Comparison of ENCODE assay signal across 17 cellular contexts in genomic region chr7:20794676-20795075, GRCh38. TPM values are rescaled to one million over a fixed set of nuclear protein-coding genes. Genes with fewer than 3 reads are reported as not detected.
DNase-seq lines count a peak whose midpoint lies in the region; ATAC-seq, FAIRE-seq and TF ChIP-seq lines count a peak whose summit lies in the region.
"Had no signal": no experiment of that assay in that cellular context is flagged by ENCODE, and none has a peak within 500 bp of the region (broad histone marks: within the 10 kb centered on the region; RNA-seq: fewer than 3 reads in every experiment).

No MANE protein-coding gene starts in this region.

- H2AK5ac ChIP-seq in H1 (ENCODE audit: low read depth, low read length), result no peak overlapping the region
- peak overlapping the region; percentile 70 for H2AK5ac ChIP-seq in neuronal stem cell (ENCODE audit: low read depth, low read length)

- H3K9me3 ChIP-seq in H1 (ENCODE audit: insufficient read depth in 2 of 2, low read depth in 1 of 2, low read length in 1 of 2), result no peaks in the 10 kb centered on the region
- H3K9me3 ChIP-seq in neuronal stem cell (replicated peaks in 1 of 2; ENCODE audit: control insufficient read depth in 2 of 2, insufficient read depth in 1 of 2, low read depth in 1 of 2, low read length in 2 of 2), result no peaks in the 10 kb centered on the region

- 0 out of 2 replicates have a peak overlapping the region, but pooled peaks have one; percentile 23 for H2BK20ac ChIP-seq in H1 (ENCODE audit: low read length)

- H4K8ac ChIP-seq in H1 (ENCODE audit: extremely low read depth, insufficient read depth, low read length), result no peak overlapping the region
- no peak overlapping the region for H4K8ac ChIP-seq in neuronal stem cell (ENCODE audit: low read depth, low read length)

- no peak overlapping the region for H4K5ac ChIP-seq in H1 (ENCODE audit: insufficient read length, low read depth, low read length)

- peak overlapping the region in 2 of 3 donors; percentile 53 to 62 for H3K27ac Mint-ChIP-seq in IgD-negative memory B cell

- peaks cover 61% of the 10 kb centered on the region for H3K27me3 Mint-ChIP-seq in IgD-negative memory B cell

- H3K18ac ChIP-seq in H1 (ENCODE audit: extremely low read depth, low read length) (peak overlapping the region; percentile 66; the same call in 1 of the 2 replicates), neuronal stem cell (ENCODE audit: low read length) (peak overlapping the region; percentile 60)

- H3K14ac ChIP-seq in H1 (ENCODE audit: insufficient read length) (no peak overlapping the region), neuronal stem cell (ENCODE audit: low read length) (no peak overlapping the region)

- H3K4me2 ChIP-seq in H1 (ENCODE audit: insufficient read depth in 1 of 2, low read depth in 2 of 2, low read length in 2 of 2) (peak overlapping the region; percentile 64 to 99), neuronal stem cell (ENCODE audit: insufficient read depth, low read length, poor library complexity, severe bottlenecking) (no peak overlapping the region)
- H3K4me2 ChIP-seq: A549; BLaER1 treated with 17β-estradiol and CSF1 and Interleukin-3, amounts not matched to agents 10 nM and 100 nM; PC-9 had no signal

- H3K27me3 ChIP-seq in H1 (replicated peaks in 1 of 4; ENCODE audit: control insufficient read depth in 3 of 4, extremely low read depth in 1 of 4, insufficient read depth in 3 of 4, low read length in 3 of 4) (peaks cover 14 to 55% (median 40%) of the 10 kb centered on the region in 4 experiments), neuronal stem cell (ENCODE audit: control insufficient read depth in 3 of 3, insufficient read depth in 3 of 3, low read depth in 1 of 3, low read length in 3 of 3) (peaks cover 0 to 97% (median 0%) of the 10 kb centered on the region in 3 experiments)

- no peak for TF ChIP-seq POLR2A in H1 (IDR thresholded peaks at IDR 0.05; ENCODE audit: control extremely low read depth in 1 of 2, low read depth in 2 of 2, low read length in 2 of 2)

- peak; percentile 78 for DNase-seq in Daoy (ENCODE audit: low read depth)
- no peak for DNase-seq in H1 (ENCODE audit: low read depth in 1 of 2, low spot score in 2 of 2)
- DNase-seq in neuronal stem cell (ENCODE audit: low spot score), result no peak
- no peak for DNase-seq in stimulated activated naive CD8-positive, alpha-beta T cell treated with anti-CD3 and anti-CD28 coated beads, Interleukin-15, Interleukin-2, amounts not matched to agents 100 U/mL and 50 U/mL, for 24 hours
- no peak for DNase-seq in hippocampal formation (lab: John Stamatoyannopoulos, UW)
- DNase-seq: DMS79 treated with DMSO at 0.1 percent for 48 hours, GDM1, NCI-H187, NCI-H446 treated with DMSO at 0.1 percent for 48 hours, NCI-H82 had no signal

- no peaks in the 10 kb centered on the region for H3K36me3 ChIP-seq in H1 (ENCODE audit: control insufficient read depth in 2 of 4, insufficient read depth in 4 of 4, low read length in 3 of 4)
- no peaks in the 10 kb centered on the region for H3K36me3 ChIP-seq in neuronal stem cell (replicated peaks in 1 of 2; ENCODE audit: control insufficient read depth in 2 of 2, insufficient read depth in 2 of 2, low read length in 2 of 2)
- H3K36me3 ChIP-seq: BLaER1 treated with 17β-estradiol and CSF1 and Interleukin-3, amounts not matched to agents 10 nM and 100 nM had no signal

- H3K4me3 Mint-ChIP-seq in IgD-negative memory B cell, result no peak overlapping the region

- no peak for ATAC-seq in stimulated activated naive CD8-positive, alpha-beta T cell treated with anti-CD3 and anti-CD28 coated beads, Interleukin-15, Interleukin-2, amounts not matched to agents 100 U/mL and 50 U/mL, for 24 hours
- no peak for ATAC-seq in GM19455 (IDR thresholded peaks at IDR 0.05; ENCODE audit: unreplicated experiment)
- ATAC-seq: A549 had no signal

- no peak overlapping the region for H3K23ac ChIP-seq in H1 (ENCODE audit: insufficient read length)
- no peak overlapping the region for H3K23ac ChIP-seq in neuronal stem cell (ENCODE audit: low read depth, low read length, poor library complexity)

- peak overlapping the region in 1 of 4 experiments; percentile 56; a peak in 2 of 8 replicates for H3K4me3 ChIP-seq in H1 (ENCODE audit: extremely low read depth in 1 of 4, insufficient read depth in 2 of 4, low read depth in 3 of 4, low read length in 4 of 4)
- no peak overlapping the region for H3K4me3 ChIP-seq in neuronal stem cell (ENCODE audit: low read length in 2 of 2)
- H3K4me3 ChIP-seq: A549; BLaER1 treated with 17β-estradiol and CSF1 and Interleukin-3, amounts not matched to agents 10 nM and 100 nM; PC-9 had no signal

- POLR2A ChIA-PET in H1 (lab: Charles Lee; ENCODE audit: partially characterized antibody), result interaction anchor here (1.0 to 16.7 kb wide), 2 partner anchors 13 to 38 kb away, joined by 3 to 192 read pairs; partner anchors contain the start of gene SP8

- no peak overlapping the region for H3K56ac ChIP-seq in H1 (replicated peaks; ENCODE audit: insufficient read length, low read depth, low read length)

- H2BK5ac ChIP-seq in H1 (ENCODE audit: low read depth, low read length) (no peak overlapping the region), neuronal stem cell (ENCODE audit: low read length) (no peak overlapping the region)

- H3K27ac ChIP-seq in H1 (ENCODE audit: low read depth, low read length) (no peak overlapping the region), neuronal stem cell (replicated peaks; ENCODE audit: low read length) (no peak overlapping the region)
- H3K27ac ChIP-seq: A549; BLaER1 treated with 17β-estradiol and CSF1 and Interleukin-3, amounts not matched to agents 10 nM and 100 nM; PC-9 had no signal

- H2BK12ac ChIP-seq in H1 (ENCODE audit: low read depth, low read length), result no peak overlapping the region
- H2BK12ac ChIP-seq in neuronal stem cell (ENCODE audit: low read length), result no peak overlapping the region

- peaks cover 0 to 9% of the 10 kb centered on the region in 2 experiments; a peak in 2 of 4 replicates for H3K79me2 ChIP-seq in H1 (ENCODE audit: control insufficient read depth in 1 of 2, insufficient read depth in 2 of 2, low read length in 2 of 2)

- no peaks in the 10 kb centered on the region for H3K79me1 ChIP-seq in H1 (ENCODE audit: low read depth, low read length)
- H3K79me1 ChIP-seq in neuronal stem cell (ENCODE audit: low read depth, low read length), result peaks cover 4% of the 10 kb centered on the region

- H2BK15ac ChIP-seq in H1 (ENCODE audit: low read length), result no peak overlapping the region
- H2BK15ac ChIP-seq in neuronal stem cell (ENCODE audit: low read length), result no peak overlapping the region

- no peak overlapping the region for H2BK120ac ChIP-seq in H1 (replicated peaks; ENCODE audit: low read depth, low read length)
- H2BK120ac ChIP-seq in neuronal stem cell (ENCODE audit: low read depth, low read length), result no peak overlapping the region

- H2AFZ ChIP-seq in H1 (ENCODE audit: low read length), result no peak overlapping the region
- H2AFZ ChIP-seq in neuronal stem cell (ENCODE audit: low read length), result no peak overlapping the region
- H2AFZ ChIP-seq: PC-9 had no signal

- CTCF ChIA-PET in H1 (lab: Charles Lee; ENCODE audit: partially characterized antibody), result interaction anchor here (0.8 to 5.9 kb wide), 2 partner anchors 13 to 18 kb away, joined by 3 to 48 read pairs; no protein-coding TSS in a partner anchor

- no peak for TF ChIP-seq CTCF in H1 (IDR thresholded peaks at IDR 0.05; ENCODE audit: control extremely low read depth in 1 of 3, insufficient read depth in 1 of 3, low read depth in 1 of 3, low read length in 3 of 3)

- peaks cover 11 to 24% (median 16%) of the 10 kb centered on the region in 3 donors for H3K4me1 Mint-ChIP-seq in IgD-negative memory B cell

- H4K91ac ChIP-seq in H1 (replicated peaks; ENCODE audit: insufficient read length, low read length) (no peak overlapping the region), neuronal stem cell (ENCODE audit: low read depth, low read length, poor library complexity) (no peak overlapping the region)

- no peak overlapping the region for H3K4ac ChIP-seq in H1 (replicated peaks; ENCODE audit: insufficient read length, low read depth, low read length)
- no peak overlapping the region for H3K4ac ChIP-seq in neuronal stem cell (ENCODE audit: low read length)

- H3K4me1 ChIP-seq in H1 (replicated peaks in 1 of 4; ENCODE audit: control insufficient read depth in 3 of 4, insufficient read depth in 4 of 4, low read length in 3 of 4) (peaks cover 12 to 29% (median 23%) of the 10 kb centered on the region in 4 experiments; a peak in 6 of 7 replicates), neuronal stem cell (ENCODE audit: control insufficient read depth in 2 of 2, insufficient read depth in 1 of 2, low read depth in 1 of 2, low read length in 2 of 2) (peaks cover 0 to 15% of the 10 kb centered on the region in 2 donors)
- H3K4me1 ChIP-seq: A549 had no signal

- peaks cover 20% of the 10 kb centered on the region for H3K23me2 ChIP-seq in H1 (ENCODE audit: low read depth, low read length)

- peaks cover 2% of the 10 kb centered on the region for H3K36me3 Mint-ChIP-seq in IgD-negative memory B cell

- H3K9me3 Mint-ChIP-seq in IgD-negative memory B cell, result peaks cover 0 to 8% (median 3%) of the 10 kb centered on the region in 3 donors

- 5% methylated on average over 13 of the region's 13 CpGs; no CpG with 5 or more reads in 1 of the 2 experiments for WGBS in H1 (ENCODE audit: extremely low coverage in 1 of 2, insufficient coverage in 1 of 2, insufficient read length in 1 of 2, insufficient replicate concordance in 2 of 2, low coverage in 1 of 2, low lambda C conversion rate in 2 of 2, missing lambda C conversion rate in 1 of 2), 2 experiments
- no CpG with 5 or more reads among the region's 13 CpGs for WGBS in neuronal stem cell (ENCODE audit: extremely low coverage in 2 of 2, insufficient read length in 2 of 2, insufficient replicate concordance in 1 of 2), 2 donors

- no peak for FAIRE-seq in H1 (lab: Jason Lieb, UNC)
- FAIRE-seq: A549, GM12892, H54 had no signal

- no peak for TF ChIP-seq RAD21 in H1 (IDR thresholded peaks at IDR 0.05 in 1 of 2, conservative IDR thresholded peaks at IDR 0.05 in 1 of 2; ENCODE audit: low read depth in 2 of 2, low read length in 2 of 2)

- no peaks in the 10 kb centered on the region for H4K20me1 ChIP-seq in H1 (replicated peaks in 1 of 2; ENCODE audit: control insufficient read depth in 1 of 2, insufficient read depth in 2 of 2, low read length in 2 of 2)

- H3K9ac ChIP-seq in H1 (replicated peaks in 1 of 4; ENCODE audit: extremely low read depth in 1 of 4, low read depth in 3 of 4, low read length in 3 of 4) (no peak overlapping the region), neuronal stem cell (ENCODE audit: low read depth, low read length, poor library complexity) (no peak overlapping the region)
- H3K9ac ChIP-seq: BLaER1 treated with 17β-estradiol and CSF1 and Interleukin-3, amounts not matched to agents 10 nM and 100 nM had no signal

- no peak for TF ChIP-seq EP300 in H1 (IDR thresholded peaks at IDR 0.05; ENCODE audit: borderline replicate concordance in 1 of 2, low read depth in 2 of 2, low read length in 2 of 2)

RNA-seq across cellular contexts. Expression of gene SP8, which starts 8.0 kb away (rescaled TPM):
- 2.0 and 3.1 TPM in 2 replicates for total RNA-seq in Daoy (2014; rRNA removed; shearing (Covaris generic))
- polyA plus RNA-seq in IgD-negative memory B cell (not detected), H1 (2011; rRNA removed) (11.3 and 13.5 TPM in 2 replicates)
- 10.6 and 12.0 TPM in 2 replicates for total RNA-seq in H1 (2021; fragmentation: NEBNext Ultra II Directional; extraction: Animal tissue kit (Norgen Biotek cat#: 25700))
- 7.9 TPM for polyA plus RNA-seq in H1 (2011; cell fraction: cytosol; rRNA removed)
- 11.6 TPM for polyA plus RNA-seq in H1 (2011; cell fraction: nucleus; rRNA removed)
- 6.5 to 9.0 TPM (median 6.8 TPM) in 4 replicates for polyA plus RNA-seq in H1 (2012, experiment 1 of 2)
- 4.7 TPM for polyA plus RNA-seq in H1 (2012, experiment 2 of 2)
- polyA plus RNA-seq in H1 (2013, experiment 1 of 2), result 3.4 TPM
- polyA plus RNA-seq in H1 (2013, experiment 2 of 2), result 2.8 TPM
- polyA minus RNA-seq in H1 (2011; rRNA and poly(A)+ RNA removed), result 3.4 and 3.8 TPM in 2 replicates
- 9.6 TPM for polyA minus RNA-seq in H1 (2011; cell fraction: cytosol; rRNA and poly(A)+ RNA removed)
- 9.8 TPM for polyA minus RNA-seq in H1 (2011; cell fraction: nucleus; rRNA and poly(A)+ RNA removed)
- polyA plus RNA-seq in neuronal stem cell (2013, experiment 1 of 2), result 54.8 TPM
- polyA plus RNA-seq in neuronal stem cell (2013, experiment 2 of 2), result 56.7 TPM
- total RNA-seq: PC-9 had no signal
- polyA plus RNA-seq: A549 had no signal
